In the genomic region with DNA sequence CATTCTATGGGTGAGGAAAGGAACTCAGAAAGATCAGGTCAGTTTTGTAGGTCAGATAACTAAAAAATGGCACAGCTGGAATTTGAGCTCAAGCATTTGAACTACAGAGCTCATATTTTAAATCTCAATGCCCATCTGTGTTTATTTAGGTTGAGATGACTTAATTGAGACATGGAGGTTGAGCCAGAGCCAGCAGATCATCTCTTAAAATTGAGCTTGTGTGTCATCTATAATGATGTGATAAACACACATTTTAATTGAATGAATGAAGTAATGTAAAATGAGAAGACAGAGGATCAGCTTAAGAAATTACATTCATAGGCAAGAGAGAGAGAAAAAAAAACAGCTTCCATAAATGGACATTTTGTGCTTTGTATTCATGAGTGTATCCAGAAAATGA, we compare ENCODE assay signal across 25 cellular contexts.
DNase-seq lines count a peak whose midpoint lies in the region; ATAC-seq and TF ChIP-seq lines count a peak whose summit lies in the region.
"Had no signal": no experiment of that assay in that cellular context is flagged by ENCODE, and none has a peak within 500 bp of the region (broad histone marks: within the 10 kb centered on the region; RNA-seq: fewer than 3 reads in every experiment).

No MANE protein-coding gene starts in this region.

- H2AFZ ChIP-seq in MM.1S (ENCODE audit: low read length): no peak overlapping the region
- H2AFZ ChIP-seq: neural progenitor cell, parathyroid adenoma had no signal

- H3K9me3 ChIP-seq in MM.1S (replicated peaks; ENCODE audit: insufficient read depth, low read length): no peaks in the 10 kb centered on the region
- H3K9me3 ChIP-seq: SJCRH30 had no signal

- H3K27ac ChIP-seq in MM.1S (ENCODE audit: low read length): no peak overlapping the region
- H3K27ac ChIP-seq: left lung, neural progenitor cell, parathyroid adenoma, SJCRH30, transverse colon had no signal

- 0 out of 2 replicates have a peak overlapping the region, but pooled peaks have one; percentile 9 for H3K4me2 ChIP-seq in MM.1S (ENCODE audit: low read depth, low read length)
- H3K4me2 ChIP-seq: neural progenitor cell had no signal

- H3K4me3 ChIP-seq in MM.1S (ENCODE audit: low read length): no peak overlapping the region
- no peak overlapping the region for H3K4me3 ChIP-seq in foreskin fibroblast (ENCODE audit: low read depth in 1 of 2, low read length in 2 of 2)
- H3K4me3 ChIP-seq: left lung, neural progenitor cell, SJCRH30, transverse colon had no signal

- TF ChIP-seq CTCF in MM.1S (IDR thresholded peaks at IDR 0.05; ENCODE audit: low read length): no peak
- no peak for TF ChIP-seq CTCF in foreskin fibroblast (IDR thresholded peaks at IDR 0.05; ENCODE audit: low read depth, low read length)

- no peak overlapping the region for H3K9ac ChIP-seq in MM.1S (ENCODE audit: low read length)
- H3K9ac ChIP-seq: neural progenitor cell, parathyroid adenoma had no signal

- no peaks in the 10 kb centered on the region for H3K27me3 ChIP-seq in MM.1S (replicated peaks; ENCODE audit: insufficient read depth, low read length)
- H3K27me3 ChIP-seq: left lung, neural progenitor cell, SJCRH30, transverse colon had no signal

- H4K20me1 ChIP-seq in MM.1S (ENCODE audit: insufficient read depth, low read length): no peaks in the 10 kb centered on the region

- H3F3A ChIP-seq in MM.1S (ENCODE audit: insufficient read depth, low read length): peaks cover 27% of the 10 kb centered on the region

- peaks cover 87% of the 10 kb centered on the region for H3K79me2 ChIP-seq in MM.1S (ENCODE audit: low read length)

- ATAC-seq in HG03565 (IDR thresholded peaks at IDR 0.05; ENCODE audit: unreplicated experiment) (no peak), HG02938 (IDR thresholded peaks at IDR 0.05; ENCODE audit: unreplicated experiment) (no peak)
- ATAC-seq: activated naive CD4-positive, alpha-beta T cell treated with anti-CD3 and anti-CD28 coated beads, Interleukin-2, amount 50 U/mL, for 72 hours; esophagus mucosa; HCT116; left lung; right cardiac atrium had no signal

- peaks cover 5% of the 10 kb centered on the region; the same call in 1 of the 2 replicates for H3K36me3 ChIP-seq in MM.1S (replicated peaks; ENCODE audit: insufficient read depth, low read length)
- H3K36me3 ChIP-seq: left lung, neural progenitor cell, SJCRH30, transverse colon had no signal

- no peaks in the 10 kb centered on the region for H3K4me1 ChIP-seq in MM.1S (ENCODE audit: low read length)
- H3K4me1 ChIP-seq: SJCRH30 had no signal

- peak; percentile 51 for DNase-seq in NCI-H748 (lab: John Stamatoyannopoulos, UW; ENCODE audit: unreplicated experiment)
- DNase-seq in NCI-H748 treated with DMSO at 0.1 percent for 48 hours (lab: John Stamatoyannopoulos, UW): no peak
- no peak for DNase-seq in MM.1S
- peak; percentile 44 for DNase-seq in SHP77 treated with DMSO at 0.1 percent for 48 hours (lab: John Stamatoyannopoulos, UW)
- DNase-seq in foreskin fibroblast: peak; percentile 37 to 58
- DNase-seq in NOMO-1 treated with DMSO at 0.1 percent for 48 hours (lab: John Stamatoyannopoulos, UW; ENCODE audit: unreplicated experiment): no peak
- DNase-seq: activated CD4-positive, alpha-beta T cell treated with anti-CD3 and anti-CD28 coated beads for 1 hour; activated T-cell treated with anti-CD3 and anti-CD28 coated beads for 4 hours; CD4-positive, alpha-beta memory T cell; cortex of kidney; GF-D8; hypothalamus; left lung; mesenchymal stem cell; right cardiac atrium; stimulated activated CD4-positive, alpha-beta T cell treated with anti-CD3 and anti-CD28 coated beads, Interleukin-2, amount 100 ng/mL, for 48 hours; transverse colon had no signal

- H3K9me2 ChIP-seq in MM.1S (replicated peaks; ENCODE audit: insufficient read depth, low read length): no peaks in the 10 kb centered on the region; the same call in 1 of the 2 replicates

Comparison
In these comparisons a context has a peak if more than half of its experiments do, and no peak if none do; other contexts are left out.
1. DNase-seq: peak in NCI-H748 (single experiment), SHP77 treated with DMSO at 0.1 percent for 48 hours (single experiment) and foreskin fibroblast (2 of 2); none in NCI-H748 treated with DMSO at 0.1 percent for 48 hours (single experiment), MM.1S (single experiment) and NOMO-1 treated with DMSO at 0.1 percent for 48 hours (single experiment).